ENCODE assay signal across 9 cellular contexts in genomic region chr3:124032881-124033359, GRCh38. TPM values are rescaled to one million over a fixed set of nuclear protein-coding genes. Genes with fewer than 3 reads are reported as not detected.
DNase-seq lines count a peak whose midpoint lies in the region; ATAC-seq, FAIRE-seq and TF ChIP-seq lines count a peak whose summit lies in the region.
"Had no signal": no experiment of that assay in that cellular context is flagged by ENCODE, and none has a peak within 500 bp of the region (broad histone marks: within the 10 kb centered on the region; RNA-seq: fewer than 3 reads in every experiment).

No MANE protein-coding gene starts in this region.

- no peak for TF ChIP-seq EP300 in A549 (IDR thresholded peaks at IDR 0.05)

- peaks cover 0 to 2% (median 0%) of the 10 kb centered on the region in 45 donors for H3K27me3 ChIP-seq in dorsolateral prefrontal cortex

- peak; percentile 19 for TF ChIP-seq POLR2A in A549 (IDR thresholded peaks at IDR 0.05; ENCODE audit: low read length)
- no peak for TF ChIP-seq POLR2A in lower leg skin (IDR thresholded peaks at IDR 0.05)

- peak; percentile 78 to 89 for DNase-seq in A549 (ENCODE audit: low read depth in 1 of 2, low spot score in 1 of 2)
- DNase-seq in NCI-H460 (ENCODE audit: extremely low read depth, low read depth): peak; percentile 71
- DNase-seq in activated CD4-positive, alpha-beta T cell treated with anti-CD3 and anti-CD28 coated beads, Interleukin-2, amount 50 U/mL, for 48 hours: peak; percentile 76 to 82
- DNase-seq in dorsolateral prefrontal cortex: peak; percentile 57 to 91 (median 79)
- DNase-seq in lower leg skin (ENCODE audit: low spot score in 2 of 2): peak; percentile 62 to 96
- peak; percentile 73 for DNase-seq in stimulated activated CD4-positive, alpha-beta T cell treated with anti-CD3 and anti-CD28 coated beads, Interleukin-4, amount 100 ng/mL, for 1 hour

- no peak for FAIRE-seq in A549 (lab: Jason Lieb, UNC)
- FAIRE-seq: G401.6 had no signal

- H3K9me3 ChIP-seq in A549: 0 out of 3 replicates have a peak, but pooled peaks cover 4% of the 10 kb centered on the region

- peak; percentile 15 to 27; a peak in 1 of 5 replicates for TF ChIP-seq RAD21 in A549 (conservative IDR thresholded peaks at IDR 0.05 in 1 of 2, IDR thresholded peaks at IDR 0.05 in 1 of 2)

- CTCF ChIA-PET in A549 (lab: Yijun Ruan, JAX): interaction anchor here (0.6 to 4.4 kb wide), 31 partner anchors 10 to 671 kb away, joined by 3 to 44 read pairs (median 4); partner anchors contain the start of gene CCDC14

- intact Hi-C loops in dorsolateral prefrontal cortex (cut with DNase I): loop anchor here (5.0 kb wide), 1 partner anchor 44 kb away; no protein-coding TSS in a partner anchor
- intact Hi-C loops in lower leg skin (cut with DNase I; ENCODE audit: low total_unique reads): no loop called here

- peak; percentile 64 for TF ChIP-seq CTCF in A549 (IDR thresholded peaks at IDR 0.05)
- TF ChIP-seq CTCF in dorsolateral prefrontal cortex (IDR thresholded peaks at IDR 0.05 in 54 of 56, conservative IDR thresholded peaks at IDR 0.05 in 2 of 56; ENCODE audit: low read depth in 1 of 56, partially characterized antibody in 56 of 56): peak in 55 of 56 donors; percentile 37 to 84 (median 65)
- TF ChIP-seq CTCF in lower leg skin (IDR thresholded peaks at IDR 0.05): no peak

- H3K27ac ChIP-seq in A549 (peak overlapping the region; percentile 88 to 97), dorsolateral prefrontal cortex (peak overlapping the region in 58 of 59 donors; percentile 10 to 93 (median 84))

- ATAC-seq in A549 (peak; percentile 95 to 96), GM19035 (IDR thresholded peaks at IDR 0.05; ENCODE audit: unreplicated experiment) (peak; percentile 96), HG03280 (IDR thresholded peaks at IDR 0.05; ENCODE audit: unreplicated experiment) (peak; percentile 87)

- peak overlapping the region; percentile 65 for H3K4me3 ChIP-seq in A549
- H3K4me3 ChIP-seq in dorsolateral prefrontal cortex: peak overlapping the region; percentile 62 to 95 (median 78)
- peak overlapping the region; percentile 69 for H3K4me3 ChIP-seq in lower leg skin (ENCODE audit: low read depth, poor library complexity, severe bottlenecking)

- H3K4me2 ChIP-seq in A549: peak overlapping the region; percentile 97

- 0% methylated on average over 8 of the region's 48 CpGs for WGBS in A549 (ENCODE audit: missing lambda C conversion rate)
- 0% methylated on average over 25 to 29 of the region's 48 CpGs for WGBS in lower leg skin, 2 donors

- peaks cover 8% of the 10 kb centered on the region; the same call in 1 of the 3 replicates for H3K4me1 ChIP-seq in A549

- POLR2A ChIA-PET in A549 (lab: Yijun Ruan, JAX): interaction anchor here (0.7 to 1.5 kb wide), 4 partner anchors 10 to 347 kb away, joined by 3 to 11 read pairs (median 5); partner anchors contain the start of gene CCDC14

TF ChIP-seq in A549, 52 proteins besides CTCF, POLR2A, EP300 and RAD21:
- TF ChIP-seq, protein P1, sequence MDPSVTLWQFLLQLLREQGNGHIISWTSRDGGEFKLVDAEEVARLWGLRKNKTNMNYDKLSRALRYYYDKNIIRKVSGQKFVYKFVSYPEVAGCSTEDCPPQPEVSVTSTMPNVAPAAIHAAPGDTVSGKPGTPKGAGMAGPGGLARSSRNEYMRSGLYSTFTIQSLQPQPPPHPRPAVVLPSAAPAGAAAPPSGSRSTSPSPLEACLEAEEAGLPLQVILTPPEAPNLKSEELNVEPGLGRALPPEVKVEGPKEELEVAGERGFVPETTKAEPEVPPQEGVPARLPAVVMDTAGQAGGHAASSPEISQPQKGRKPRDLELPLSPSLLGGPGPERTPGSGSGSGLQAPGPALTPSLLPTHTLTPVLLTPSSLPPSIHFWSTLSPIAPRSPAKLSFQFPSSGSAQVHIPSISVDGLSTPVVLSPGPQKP (IDR thresholded peaks at IDR 0.05; ENCODE audit: low read depth, low read length): no peak
- TF ChIP-seq RARB (CRISPR knock-in tag; IDR thresholded peaks at IDR 0.05): no peak
- TF ChIP-seq, protein P2, sequence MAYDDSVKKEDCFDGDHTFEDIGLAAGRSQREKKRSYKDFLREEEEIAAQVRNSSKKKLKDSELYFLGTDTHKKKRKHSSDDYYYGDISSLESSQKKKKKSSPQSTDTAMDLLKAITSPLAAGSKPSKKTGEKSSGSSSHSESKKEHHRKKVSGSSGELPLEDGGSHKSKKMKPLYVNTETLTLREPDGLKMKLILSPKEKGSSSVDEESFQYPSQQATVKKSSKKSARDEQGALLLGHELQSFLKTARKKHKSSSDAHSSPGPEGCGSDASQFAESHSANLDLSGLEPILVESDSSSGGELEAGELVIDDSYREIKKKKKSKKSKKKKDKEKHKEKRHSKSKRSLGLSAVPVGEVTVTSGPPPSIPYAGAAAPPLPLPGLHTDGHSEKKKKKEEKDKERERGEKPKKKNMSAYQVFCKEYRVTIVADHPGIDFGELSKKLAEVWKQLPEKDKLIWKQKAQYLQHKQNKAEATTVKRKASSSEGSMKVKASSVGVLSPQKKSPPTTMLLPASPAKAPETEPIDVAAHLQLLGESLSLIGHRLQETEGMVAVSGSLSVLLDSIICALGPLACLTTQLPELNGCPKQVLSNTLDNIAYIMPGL (CRISPR knock-in tag; IDR thresholded peaks at IDR 0.05; ENCODE audit: borderline replicate concordance): peak; percentile 20; the same call in 1 of the 2 replicates
- TF ChIP-seq BHLHE40 (IDR thresholded peaks at IDR 0.05; ENCODE audit: low read depth, low read length): no peak
- TF ChIP-seq MAZ (IDR thresholded peaks at IDR 0.05; ENCODE audit: borderline replicate concordance, low read depth, low read length): 0 out of 2 replicates have a peak, but pooled peaks have one; percentile 71
- TF ChIP-seq MAX (IDR thresholded peaks at IDR 0.05): no peak
- TF ChIP-seq CBX8 (IDR thresholded peaks at IDR 0.05): no peak
- TF ChIP-seq EHF (CRISPR knock-in tag; IDR thresholded peaks at IDR 0.05): no peak
- peak in 1 of 2 experiments; percentile 47; a peak in 2 of 5 replicates for TF ChIP-seq JUN (IDR thresholded peaks at IDR 0.05)
- no peak for TF ChIP-seq ESRRA (IDR thresholded peaks at IDR 0.05; ENCODE audit: borderline replicate concordance, low read length)
- TF ChIP-seq, protein P3, sequence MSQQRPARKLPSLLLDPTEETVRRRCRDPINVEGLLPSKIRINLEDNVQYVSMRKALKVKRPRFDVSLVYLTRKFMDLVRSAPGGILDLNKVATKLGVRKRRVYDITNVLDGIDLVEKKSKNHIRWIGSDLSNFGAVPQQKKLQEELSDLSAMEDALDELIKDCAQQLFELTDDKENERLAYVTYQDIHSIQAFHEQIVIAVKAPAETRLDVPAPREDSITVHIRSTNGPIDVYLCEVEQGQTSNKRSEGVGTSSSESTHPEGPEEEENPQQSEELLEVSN (IDR thresholded peaks at IDR 0.05; ENCODE audit: borderline replicate concordance, low read depth): no peak
- TF ChIP-seq MAFK (IDR thresholded peaks at IDR 0.05; ENCODE audit: partially characterized antibody): no peak
- no peak for TF ChIP-seq KDM5A (IDR thresholded peaks at IDR 0.05)
- TF ChIP-seq KDM1A (IDR thresholded peaks at IDR 0.05; ENCODE audit: low read depth): no peak
- no peak for TF ChIP-seq HES2 (IDR thresholded peaks at IDR 0.05)
- no peak for TF ChIP-seq HEYL (CRISPR knock-in tag; IDR thresholded peaks at IDR 0.05)
- TF ChIP-seq HOXA7 (CRISPR knock-in tag; IDR thresholded peaks at IDR 0.05): no peak
- TF ChIP-seq RCOR1 (IDR thresholded peaks at IDR 0.05; ENCODE audit: low read depth, low read length): no peak
- TF ChIP-seq PBX3 (IDR thresholded peaks at IDR 0.05): no peak

RNA-seq across cellular contexts. Expression of gene KALRN, which starts 0.2 kb away (rescaled TPM):
- polyA plus RNA-seq in A549 (2011; rRNA removed): 2.2 and 2.9 TPM in 2 replicates
- polyA plus RNA-seq in A549 (2012; cell fraction: cytosol; rRNA removed): 1.2 and 1.5 TPM in 2 replicates
- 1.3 and 2.2 TPM in 2 replicates for polyA plus RNA-seq in A549 (2012; cell fraction: nucleus; rRNA removed)
- polyA plus RNA-seq in A549 (2017; fragmentation: RNase III; extraction: RNeasy Plus Mini Kit Qiagen cat#74134 plus additional on column Dnase treatment): 1.0 to 1.5 TPM (median 1.1 TPM) in 3 replicates
- 6.4 and 7.5 TPM in 2 replicates for polyA minus RNA-seq in A549 (2011; rRNA and poly(A)+ RNA removed)
- 1.1 and 1.3 TPM in 2 replicates for total RNA-seq in NCI-H460 (2014; rRNA removed; shearing (Covaris generic))
- polyA plus RNA-seq in NCI-H460 (2014; cell fraction: nucleus; rRNA removed): 0.68 and 0.80 TPM in 2 replicates
- total RNA-seq in dorsolateral prefrontal cortex: 100 to 1,000 TPM; 132 to 438 (median 316) TPM
- total RNA-seq in lower leg skin: 10 to 100 TPM; 12.0 to 20.3 (median 15.1) TPM

RNA-seq across cellular contexts. Expression of gene ROPN1, which starts 41.0 kb away (rescaled TPM):
- not detected in 2 replicates for polyA plus RNA-seq in A549 (2011; rRNA removed)
- not detected in 2 replicates for polyA plus RNA-seq in A549 (2012; cell fraction: cytosol; rRNA removed)
- polyA plus RNA-seq in A549 (2012; cell fraction: nucleus; rRNA removed): not detected in 2 replicates
- not detected in 3 replicates for polyA plus RNA-seq in A549 (2017; fragmentation: RNase III; extraction: RNeasy Plus Mini Kit Qiagen cat#74134 plus additional on column Dnase treatment)
- polyA minus RNA-seq in A549 (2011; rRNA and poly(A)+ RNA removed): not detected in 2 replicates
- not detected in 2 replicates for total RNA-seq in NCI-H460 (2014; rRNA removed; shearing (Covaris generic))
- not detected in 2 replicates for polyA plus RNA-seq in NCI-H460 (2014; cell fraction: nucleus; rRNA removed)
- total RNA-seq in dorsolateral prefrontal cortex: 1 to 10 TPM in 2 of 120 experiments, under 1 TPM in 21, not detected in 97; 0.18 to 2.3 (median 0.39) TPM
- total RNA-seq in lower leg skin: 1 to 10 TPM in 2 of 4 donors, not detected in 2; 1.2 to 3.8 TPM

Comparison
In these comparisons a context has a peak if more than half of its experiments do, and no peak if none do; other contexts are left out.
1. Peak in every context shown above with its lines: DNase-seq, ATAC-seq, H3K4me3 ChIP-seq and H3K27ac ChIP-seq.
2. CTCF ChIP-seq: peak in A549 (single experiment) and dorsolateral prefrontal cortex (55 of 56); none in lower leg skin (0 of 3).
3. RNA of gene KALRN, which starts 0.2 kb away (total RNA-seq): 132 to 438 TPM in dorsolateral prefrontal cortex; 12.0 to 20.3 TPM in lower leg skin and 1.1 to 1.3 TPM in NCI-H460; every median in the first group is over 4 times any median in the second.